19 cellular contexts compared by ENCODE assay signal in the genomic region with DNA sequence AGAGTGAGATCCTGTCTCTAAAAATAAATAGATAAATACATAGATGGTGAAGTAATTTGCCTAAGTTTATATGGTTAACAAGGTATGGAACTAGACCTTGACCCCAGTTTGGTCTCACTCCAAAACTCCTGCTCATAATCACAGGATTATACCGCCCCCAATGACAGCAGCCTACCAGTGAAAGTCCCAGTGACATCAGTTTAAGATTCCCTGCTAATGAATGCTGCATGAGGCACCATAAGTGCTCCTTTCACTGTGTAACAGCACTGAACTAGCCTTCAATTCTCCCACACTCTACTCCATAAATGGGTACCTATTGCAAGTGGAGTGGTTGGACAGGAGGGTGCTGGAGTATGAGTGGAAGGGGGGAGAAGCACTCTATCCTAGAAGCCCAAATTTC. TPM values are rescaled to one million over a fixed set of nuclear protein-coding genes. Genes with fewer than 3 reads are reported as not detected.
DNase-seq lines count a peak whose midpoint lies in the region; ATAC-seq, FAIRE-seq and TF ChIP-seq lines count a peak whose summit lies in the region.
"Had no signal": no experiment of that assay in that cellular context is flagged by ENCODE, and none has a peak within 500 bp of the region (broad histone marks: within the 10 kb centered on the region; RNA-seq: fewer than 3 reads in every experiment).

No MANE protein-coding gene starts in this region.

- H3K4me3 ChIP-seq in RWPE2 (ENCODE audit: severe bottlenecking) (no peak overlapping the region), vagina (no peak overlapping the region)
- H3K4me3 ChIP-seq: A549; BLaER1 treated with 17β-estradiol and CSF1 and Interleukin-3, amounts not matched to agents 10 nM and 100 nM; GM23338 had no signal

- no peak for FAIRE-seq in H54 (lab: Jason Lieb, UNC)
- FAIRE-seq: A549 had no signal

- no peaks in the 10 kb centered on the region for H3K36me3 ChIP-seq in RWPE2 (ENCODE audit: low read depth)
- no peaks in the 10 kb centered on the region for H3K36me3 ChIP-seq in vagina
- H3K36me3 ChIP-seq: BLaER1 treated with 17β-estradiol and CSF1 and Interleukin-3, amounts not matched to agents 10 nM and 100 nM had no signal

- ATAC-seq in RWPE2 (ENCODE audit: low read depth) = no peak
- ATAC-seq: CD8-positive, alpha-beta T cell; GM23338 had no signal

- H3K9me3 ChIP-seq in RWPE2 (ENCODE audit: severe bottlenecking) (peaks cover 3% of the 10 kb centered on the region), vagina (no peaks in the 10 kb centered on the region)

- H3K27me3 ChIP-seq in RWPE2 (ENCODE audit: insufficient read depth, poor library complexity, severe bottlenecking) (no peaks in the 10 kb centered on the region), vagina (no peaks in the 10 kb centered on the region)
- H3K27me3 ChIP-seq: BLaER1 treated with 17β-estradiol and CSF1 and Interleukin-3, amounts not matched to agents 10 nM and 100 nM had no signal

- H3K27ac ChIP-seq in RWPE2 (ENCODE audit: poor library complexity, severe bottlenecking) = peak overlapping the region; percentile 92
- H3K27ac ChIP-seq in vagina = no peak overlapping the region
- H3K27ac ChIP-seq: 22Rv1; A549; BLaER1 treated with 17β-estradiol and CSF1 and Interleukin-3, amounts not matched to agents 10 nM and 100 nM; HL-60 had no signal

- no peak for TF ChIP-seq CTCF in RWPE2 (IDR thresholded peaks at IDR 0.05; ENCODE audit: poor library complexity, severe bottlenecking)
- no peak for TF ChIP-seq CTCF in vagina (IDR thresholded peaks at IDR 0.05)

- TF ChIP-seq POLR2A in vagina (IDR thresholded peaks at IDR 0.05) (no peak), H54 (IDR thresholded peaks at IDR 0.05; ENCODE audit: low read depth, low read length) (no peak)

- peaks cover 23% of the 10 kb centered on the region for H3K4me1 ChIP-seq in RWPE2 (ENCODE audit: insufficient read depth, poor library complexity, severe bottlenecking)
- H3K4me1 ChIP-seq in vagina = peaks cover 3% of the 10 kb centered on the region
- H3K4me1 ChIP-seq: BLaER1 treated with 17β-estradiol and CSF1 and Interleukin-3, amounts not matched to agents 10 nM and 100 nM had no signal

- intact Hi-C loops in vagina (cut with DNase I) = no loop called here

- DNase-seq in NCI-H526 (lab: John Stamatoyannopoulos, UW) = peak; percentile 20 to 41
- DNase-seq in NCI-H526 treated with DMSO at 0.1 percent for 48 hours (lab: John Stamatoyannopoulos, UW) = no peak
- DNase-seq in RWPE2 (ENCODE audit: low spot score) = no peak
- DNase-seq in islet precursor cell = peak; percentile 3
- peak; percentile 19 to 20 for DNase-seq in vagina (ENCODE audit: extremely low spot score in 2 of 2)
- DNase-seq in DMS114 treated with DMSO at 0.1 percent for 48 hours (lab: John Stamatoyannopoulos, UW; ENCODE audit: unreplicated experiment) = no peak
- no peak for DNase-seq in activated naive CD4-positive, alpha-beta T cell (lab: John Stamatoyannopoulos, UW)
- no peak for DNase-seq in H54 (ENCODE audit: insufficient read length, low spot score)
- DNase-seq: CD8-positive, alpha-beta T cell; DMS 273 treated with DMSO at 0.1 percent for 48 hours; GF-D8; H7; KBM-7 had no signal

RNA-seq across cellular contexts. Expression of a gene that starts 23.7 kb away (rescaled TPM):
- total RNA-seq in vagina = 66.8 TPM
- total RNA-seq: B cell; CD8-positive, alpha-beta T cell had no signal

Comparison
In these comparisons a context has a peak if more than half of its experiments do, and no peak if none do; other contexts are left out.
1. DNase-seq: peak in NCI-H526 (2 of 2), islet precursor cell (single experiment) and vagina (2 of 2); none in NCI-H526 treated with DMSO at 0.1 percent for 48 hours (single experiment), RWPE2 (single experiment), DMS114 treated with DMSO at 0.1 percent for 48 hours (single experiment), activated naive CD4-positive, alpha-beta T cell (0 of 4) and H54 (single experiment).